Comparison of ENCODE assay signal across 20 cellular contexts in genomic region chr3:172232579-172232978, GRCh38.
DNase-seq lines count a peak whose midpoint lies in the region; ATAC-seq, FAIRE-seq and TF ChIP-seq lines count a peak whose summit lies in the region.
"Had no signal": no experiment of that assay in that cellular context is flagged by ENCODE, and none has a peak within 500 bp of the region (broad histone marks: within the 10 kb centered on the region; RNA-seq: fewer than 3 reads in every experiment).

No MANE protein-coding gene starts in this region.

- H4K20me1 ChIP-seq in PC-9 (ENCODE audit: insufficient read depth) = peaks cover 55% of the 10 kb centered on the region

- H3K27ac ChIP-seq in PC-9 (peak overlapping the region; percentile 6; the same call in 1 of the 2 replicates), left lung (no peak overlapping the region), neutrophil (peak overlapping the region; percentile 9), kidney (ENCODE audit: low read depth in 2 of 2, low read length in 2 of 2) (no peak overlapping the region)
- H3K27ac ChIP-seq: GM23248 had no signal

- no peak for TF ChIP-seq CTCF in Calu3 (IDR thresholded peaks at IDR 0.05; ENCODE audit: unreplicated experiment)
- no peak for TF ChIP-seq CTCF in PC-9 (conservative IDR thresholded peaks at IDR 0.05)
- TF ChIP-seq CTCF in left lung (IDR thresholded peaks at IDR 0.05) = no peak
- TF ChIP-seq CTCF in neutrophil (IDR thresholded peaks at IDR 0.05) = no peak
- no peak for TF ChIP-seq CTCF in kidney (IDR thresholded peaks at IDR 0.05; ENCODE audit: borderline replicate concordance, extremely low read depth, insufficient read depth)

- peaks cover 64% of the 10 kb centered on the region for H3K4me1 Mint-ChIP-seq in Calu3 (ENCODE audit: low read depth, unreplicated experiment)

- CTCF ChIA-PET in Calu3 (lab: Charles Lee) (no interaction called here), PC-9 (lab: Charles Lee) (no interaction called here)

- H3K4me3 ChIP-seq in PC-9 = no peak overlapping the region
- no peak overlapping the region for H3K4me3 ChIP-seq in left lung
- H3K4me3 ChIP-seq in neutrophil (ENCODE audit: low read depth in 1 of 2, low read length in 1 of 2) = no peak overlapping the region
- H3K4me3 ChIP-seq in kidney (ENCODE audit: low read length in 2 of 2) = no peak overlapping the region
- H3K4me3 ChIP-seq: GM23248, HAP-1 had no signal

- H3F3A ChIP-seq in PC-9 (ENCODE audit: insufficient read depth, low read depth) = peaks cover 81% of the 10 kb centered on the region

- H3K27me3 ChIP-seq in PC-9 (ENCODE audit: insufficient read depth, low read depth) = no peaks in the 10 kb centered on the region
- H3K27me3 ChIP-seq in left lung = no peaks in the 10 kb centered on the region
- no peaks in the 10 kb centered on the region for H3K27me3 ChIP-seq in neutrophil
- H3K27me3 ChIP-seq: BE2C had no signal

- FAIRE-seq in kidney (lab: Jason Lieb, UNC) = no peak
- FAIRE-seq: A204.1, D721Med, G401.6, GM12891, GM19239 had no signal

- POLR2A ChIA-PET in PC-9 (lab: Charles Lee; ENCODE audit: unreplicated experiment) = no interaction called here

- H3K4me1 ChIP-seq in PC-9 (replicated peaks; ENCODE audit: insufficient read depth) (no peaks in the 10 kb centered on the region), left lung (peaks cover 0 to 20% of the 10 kb centered on the region in 2 donors), neutrophil (ENCODE audit: control insufficient read depth in 1 of 2, insufficient read depth in 1 of 2, low read depth in 1 of 2, low read length in 1 of 2) (peaks cover 7 to 9% of the 10 kb centered on the region in 2 experiments), kidney (ENCODE audit: control insufficient read depth in 1 of 2, insufficient read depth in 1 of 2, low read depth in 1 of 2, low read length in 2 of 2) (peaks cover 3 to 8% of the 10 kb centered on the region in 2 donors)
- H3K4me1 ChIP-seq: BE2C had no signal

- H3K4me2 ChIP-seq in PC-9 = no peak overlapping the region

- no peak overlapping the region for H3K4me3 Mint-ChIP-seq in Calu3 (ENCODE audit: low read depth, unreplicated experiment)
- H3K4me3 Mint-ChIP-seq: CD4-positive, CD25-positive, alpha-beta regulatory T cell; CD8-positive, alpha-beta memory T cell had no signal

- intact Hi-C loops in Calu3 (cut with micrococcal nuclease; ENCODE audit: unreplicated experiment) (no loop called here), PC-9 (cut with micrococcal nuclease; ENCODE audit: unreplicated experiment) (no loop called here), left lung (cut with DNase I) (no loop called here), kidney (cut with DNase I) (no loop called here)

- peak; percentile 27 for ATAC-seq in left lung

- H3K27ac Mint-ChIP-seq in Calu3 (ENCODE audit: unreplicated experiment) = peak overlapping the region; percentile 66
- H3K27ac Mint-ChIP-seq: CD4-positive, CD25-positive, alpha-beta regulatory T cell; CD8-positive, alpha-beta memory T cell had no signal

- H3K9me3 Mint-ChIP-seq in Calu3 (ENCODE audit: low read depth, unreplicated experiment) = no peaks in the 10 kb centered on the region
- H3K9me3 Mint-ChIP-seq: CD4-positive, CD25-positive, alpha-beta regulatory T cell; CD8-positive, alpha-beta memory T cell had no signal

- H3K79me2 ChIP-seq in PC-9 (ENCODE audit: low read depth) = peaks cover 98% of the 10 kb centered on the region

- H3K36me3 Mint-ChIP-seq in Calu3 (ENCODE audit: insufficient read depth, unreplicated experiment) = peaks cover 88% of the 10 kb centered on the region

- H3K36me3 ChIP-seq in PC-9 (ENCODE audit: low read depth) (peaks cover 84% of the 10 kb centered on the region), left lung (peaks cover 0 to 16% of the 10 kb centered on the region in 2 donors), neutrophil (peaks cover 4% of the 10 kb centered on the region), kidney (ENCODE audit: control insufficient read depth in 1 of 2, insufficient read depth in 2 of 2, low read length in 2 of 2) (no peaks in the 10 kb centered on the region)
- H3K36me3 ChIP-seq: BE2C, HAP-1 had no signal

- H3K9me3 ChIP-seq in PC-9 (ENCODE audit: insufficient read depth, low read depth) (no peaks in the 10 kb centered on the region; the same call in 1 of the 2 replicates), left lung (no peaks in the 10 kb centered on the region), neutrophil (no peaks in the 10 kb centered on the region), kidney (ENCODE audit: control insufficient read depth in 1 of 2, low read length in 2 of 2) (no peaks in the 10 kb centered on the region)
- H3K9me3 ChIP-seq: BE2C, HAP-1 had no signal

- no peak for DNase-seq in Calu3
- DNase-seq in PC-9 = no peak
- no peak for DNase-seq in left lung
- no peak for DNase-seq in amygdala (lab: John Stamatoyannopoulos, UW)
- no peak for DNase-seq in activated CD8-positive, alpha-beta memory T cell treated with anti-CD3 and anti-CD28 coated beads for 24 hours
- no peak for DNase-seq in kidney
- DNase-seq: ACHN; BE2C; C1 segment of cervical spinal cord; CD4-positive, CD25-positive, alpha-beta regulatory T cell; CD8-positive, alpha-beta memory T cell; COR-L47; GM23248 had no signal

- BruUV-seq in Calu3 (replicated peaks; lab: Mats Ljungman, UMichigan) = no TSS peak
- BruUV-seq in PC-9 (replicated peaks; lab: Mats Ljungman, UMichigan) = no TSS peak

- H3K9ac ChIP-seq in kidney (ENCODE audit: low read length in 2 of 2) = no peak overlapping the region
- H3K9ac ChIP-seq: GM23248 had no signal

- H2AFZ ChIP-seq in PC-9 = no peak overlapping the region
- H2AFZ ChIP-seq: GM23248 had no signal

- H3K9me2 ChIP-seq in PC-9 (ENCODE audit: insufficient read depth) = no peaks in the 10 kb centered on the region

- no peaks in the 10 kb centered on the region for H3K27me3 Mint-ChIP-seq in Calu3 (ENCODE audit: unreplicated experiment)
- H3K27me3 Mint-ChIP-seq: CD4-positive, CD25-positive, alpha-beta regulatory T cell; CD8-positive, alpha-beta memory T cell had no signal

Comparison
In these comparisons a context has a peak if more than half of its experiments do, and no peak if none do; other contexts are left out.
1. H3K27ac ChIP-seq: peak in PC-9 (single experiment) and neutrophil (single experiment); none in left lung (0 of 2) and kidney (0 of 2).